6 cellular contexts compared by ENCODE assay signal in genomic region chr2:35255826-35256225, GRCh38.
"Had no signal": no experiment of that assay in that cellular context is flagged by ENCODE, and none has a peak within 500 bp of the region (broad histone marks: within the 10 kb centered on the region; RNA-seq: fewer than 3 reads in every experiment).

No MANE protein-coding gene starts in this region.

- DNase-seq: GM23248, GOT3, H7, H9, HCEC 1CT, HFFc6 had no signal
